17 cellular contexts compared by ENCODE assay signal in genomic region chr9:34271618-34272017, GRCh38.
"Had no signal": no experiment of that assay in that cellular context is flagged by ENCODE, and none has a peak within 500 bp of the region (broad histone marks: within the 10 kb centered on the region; RNA-seq: fewer than 3 reads in every experiment).

No MANE protein-coding gene starts in this region.

- H3K4me1 Mint-ChIP-seq: activated naive CD8-positive, alpha-beta T cell treated with anti-CD3 and anti-CD28 coated beads, Interleukin-2, amount 10 ng/mL, durations not matched to agents 7 days and 5 days had no signal

- H3K27ac ChIP-seq: breast epithelium, esophagus muscularis mucosa, lower lobe of right lung, transverse colon had no signal

- H3K36me3 ChIP-seq: breast epithelium, esophagus muscularis mucosa, lower lobe of right lung, transverse colon had no signal

- DNase-seq: activated CD4-positive, alpha-beta T cell treated with anti-CD3 and anti-CD28 coated beads, Interleukin-2, amount 10 ng/mL, durations not matched to agents 7 days and 5 days; activated naive CD4-positive, alpha-beta T cell; activated naive CD8-positive, alpha-beta T cell treated with anti-CD3 and anti-CD28 coated beads, Interleukin-2, amount 10 ng/mL, durations not matched to agents 7 days and 5 days; activated T-cell treated with anti-CD3 and anti-CD28 coated beads for 4 hours; hippocampal formation; kidney; lower lobe of right lung; small intestine; stimulated activated CD4-positive, alpha-beta T cell treated with anti-CD3 and anti-CD28 coated beads, Interleukin-4, amount 100 ng/mL, for 24 hours; stimulated activated naive CD4-positive, alpha-beta T cell; substantia nigra; transverse colon had no signal

- H3K27ac Mint-ChIP-seq: activated CD4-positive, alpha-beta T cell treated with anti-CD3 and anti-CD28 coated beads, Interleukin-2, amount 10 ng/mL, durations not matched to agents 7 days and 5 days; activated naive CD8-positive, alpha-beta T cell treated with anti-CD3 and anti-CD28 coated beads, Interleukin-2, amount 10 ng/mL, durations not matched to agents 7 days and 5 days; dendritic cell treated with granulocyte-macrophage colony-stimulating factor and Interleukin-4, amounts not matched to agents 40 ng/mL and 50 ng/mL, for 4 days; T-helper 2 cell treated with Interferon-gamma antibody and Interleukin-4, amounts not matched to agents 5 μg/mL and 100 μg/mL, for 36 hours had no signal

- H3K9me3 ChIP-seq: breast epithelium, esophagus muscularis mucosa, lower lobe of right lung, transverse colon had no signal

- ATAC-seq: lower lobe of right lung had no signal

- H3K4me3 ChIP-seq: breast epithelium, esophagus muscularis mucosa, lower lobe of right lung, transverse colon had no signal

- H3K4me1 ChIP-seq: breast epithelium, lower lobe of right lung had no signal

- H3K4me3 Mint-ChIP-seq: activated CD4-positive, alpha-beta T cell treated with anti-CD3 and anti-CD28 coated beads, Interleukin-2, amount 10 ng/mL, durations not matched to agents 7 days and 5 days; activated naive CD8-positive, alpha-beta T cell treated with anti-CD3 and anti-CD28 coated beads, Interleukin-2, amount 10 ng/mL, durations not matched to agents 7 days and 5 days; dendritic cell treated with granulocyte-macrophage colony-stimulating factor and Interleukin-4, amounts not matched to agents 40 ng/mL and 50 ng/mL, for 4 days; neural crest cell; T-helper 2 cell treated with Interferon-gamma antibody and Interleukin-4, amounts not matched to agents 5 μg/mL and 100 μg/mL, for 36 hours had no signal

- H3K27me3 Mint-ChIP-seq: activated CD4-positive, alpha-beta T cell treated with anti-CD3 and anti-CD28 coated beads, Interleukin-2, amount 10 ng/mL, durations not matched to agents 7 days and 5 days; activated naive CD8-positive, alpha-beta T cell treated with anti-CD3 and anti-CD28 coated beads, Interleukin-2, amount 10 ng/mL, durations not matched to agents 7 days and 5 days; dendritic cell treated with granulocyte-macrophage colony-stimulating factor and Interleukin-4, amounts not matched to agents 40 ng/mL and 50 ng/mL, for 4 days had no signal

- H3K27me3 ChIP-seq: breast epithelium, esophagus muscularis mucosa, transverse colon had no signal

- H3K9me3 Mint-ChIP-seq: activated CD4-positive, alpha-beta T cell treated with anti-CD3 and anti-CD28 coated beads, Interleukin-2, amount 10 ng/mL, durations not matched to agents 7 days and 5 days; activated naive CD8-positive, alpha-beta T cell treated with anti-CD3 and anti-CD28 coated beads, Interleukin-2, amount 10 ng/mL, durations not matched to agents 7 days and 5 days; dendritic cell treated with granulocyte-macrophage colony-stimulating factor and Interleukin-4, amounts not matched to agents 40 ng/mL and 50 ng/mL, for 4 days; neural crest cell; T-helper 2 cell treated with Interferon-gamma antibody and Interleukin-4, amounts not matched to agents 5 μg/mL and 100 μg/mL, for 36 hours had no signal
